In the genomic region with DNA sequence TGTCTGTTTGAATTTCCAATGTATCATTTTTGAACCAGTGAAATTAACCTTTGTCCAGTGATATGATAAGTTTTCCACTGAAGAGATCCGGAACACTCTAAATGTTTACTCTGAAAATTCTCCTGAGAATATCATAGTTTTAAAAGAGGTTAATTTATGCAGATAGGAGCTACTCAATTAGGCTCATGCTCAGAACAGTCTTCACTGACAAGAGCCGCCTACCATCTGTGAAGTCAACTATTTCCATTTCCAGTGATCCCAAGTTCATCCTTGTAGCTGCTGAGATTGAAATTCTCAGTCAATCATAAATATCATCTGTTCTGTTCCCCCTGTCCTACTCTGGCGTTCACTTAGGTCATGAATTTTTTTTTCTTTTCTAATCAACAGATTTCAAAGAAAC, we compare ENCODE assay signal across 5 cellular contexts.
"Had no signal": no experiment of that assay in that cellular context is flagged by ENCODE, and none has a peak within 500 bp of the region (broad histone marks: within the 10 kb centered on the region; RNA-seq: fewer than 3 reads in every experiment).

No MANE protein-coding gene starts in this region.

- H3K4me3 Mint-ChIP-seq: GM23338, H9 had no signal

- ATAC-seq: GM23338, K562 had no signal

- H3K4me1 Mint-ChIP-seq: GM23338, H9 had no signal

- H3K4me3 ChIP-seq: GM23338, K562 had no signal

- H3K9me3 Mint-ChIP-seq: GM23338, H9 had no signal

- DNase-seq: H9, HCEC 1CT, IMR-90 had no signal

- H3K27ac Mint-ChIP-seq: GM23338, H9 had no signal
